Comparison of ENCODE assay signal across 27 cellular contexts in genomic region chr2:101815154-101815553, GRCh38.
"Had no signal": no experiment of that assay in that cellular context is flagged by ENCODE, and none has a peak within 500 bp of the region (broad histone marks: within the 10 kb centered on the region; RNA-seq: fewer than 3 reads in every experiment).

No MANE protein-coding gene starts in this region.

- H3K4me1 ChIP-seq: breast epithelium had no signal

- H3K27ac ChIP-seq: left lung, neutrophil, thyroid gland, upper lobe of right lung, WERI-Rb-1 had no signal

- H3K4me3 Mint-ChIP-seq: activated CD4-positive, alpha-beta memory T cell treated with anti-CD3 and anti-CD28 coated beads for 36 hours; activated CD4-positive, alpha-beta T cell treated with anti-CD3 and anti-CD28 coated beads, Interleukin-2, amount 10 ng/mL, durations not matched to agents 24 days and 14 days; activated naive CD4-positive, alpha-beta T cell treated with anti-CD3 and anti-CD28 coated beads, Interleukin-2, amount 10 ng/mL, durations not matched to agents 7 days and 5 days; activated T-cell treated with anti-CD3 and anti-CD28 coated beads, Interleukin-2, amount 50 U/mL, for 24 hours; natural killer cell treated with Interleukin-12 subunit alpha and Interleukin-12 subunit beta and Interleukin-15 and Interleukin-18, amount 100 ng/mL, for 72 hours; stimulated activated memory B cell treated with anti-CD40 and anti-IgM and Interleukin-4, amounts not matched to agents 10 μg/mL and 1 μg/mL and 100 μg/mL, for 72 hours; stimulated activated naive CD8-positive, alpha-beta T cell treated with anti-CD3 and anti-CD28 coated beads, Interleukin-15, amount 100 ng/mL, for 72 hours; T-helper 1 cell treated with Interleukin-12 subunit alpha and Interleukin-12 subunit beta and Interleukin-4 antibody, amounts not matched to agents 30 μg/mL and 1 μg/mL, for 36 hours had no signal

- H3K36me3 Mint-ChIP-seq: activated CD4-positive, alpha-beta memory T cell treated with anti-CD3 and anti-CD28 coated beads for 36 hours; natural killer cell treated with Interleukin-12 subunit alpha and Interleukin-12 subunit beta and Interleukin-15 and Interleukin-18, amount 100 ng/mL, for 72 hours had no signal

- H3K27ac Mint-ChIP-seq: activated CD4-positive, alpha-beta memory T cell treated with anti-CD3 and anti-CD28 coated beads for 36 hours; activated CD4-positive, alpha-beta T cell treated with anti-CD3 and anti-CD28 coated beads, Interleukin-2, amount 10 ng/mL, durations not matched to agents 24 days and 14 days; activated naive CD4-positive, alpha-beta T cell treated with anti-CD3 and anti-CD28 coated beads, Interleukin-2, amount 10 ng/mL, durations not matched to agents 7 days and 5 days; activated T-cell treated with anti-CD3 and anti-CD28 coated beads, Interleukin-2, amount 50 U/mL, for 24 hours; natural killer cell treated with Interleukin-12 subunit alpha and Interleukin-12 subunit beta and Interleukin-15 and Interleukin-18, amount 100 ng/mL, for 72 hours; stimulated activated memory B cell treated with anti-CD40 and anti-IgM and Interleukin-4, amounts not matched to agents 10 μg/mL and 1 μg/mL and 100 μg/mL, for 72 hours; stimulated activated naive CD8-positive, alpha-beta T cell treated with anti-CD3 and anti-CD28 coated beads, Interleukin-15, amount 100 ng/mL, for 72 hours; T-helper 1 cell treated with Interleukin-12 subunit alpha and Interleukin-12 subunit beta and Interleukin-4 antibody, amounts not matched to agents 30 μg/mL and 1 μg/mL, for 36 hours had no signal

- DNase-seq: activated CD4-positive, alpha-beta memory T cell treated with anti-CD3 and anti-CD28 coated beads for 36 hours; activated CD4-positive, alpha-beta T cell treated with anti-CD3 and anti-CD28 coated beads, Interleukin-2, amount 10 ng/mL, durations not matched to agents 24 days and 14 days; activated CD8-positive, alpha-beta memory T cell treated with anti-CD3 and anti-CD28 coated beads, Interleukin-2, amount 50 U/mL, for 48 hours; activated gamma-delta T cell; activated naive CD4-positive, alpha-beta T cell treated with anti-CD3 and anti-CD28 coated beads, Interleukin-2, amount 10 ng/mL, durations not matched to agents 7 days and 5 days; activated T-cell treated with anti-CD3 and anti-CD28 coated beads, Interleukin-2, amount 50 U/mL, for 24 hours; central memory CD4-positive, alpha-beta T cell; dermis blood vessel endothelial cell; effector memory CD4-positive, alpha-beta T cell; mucosa of descending colon; stimulated activated CD4-positive, alpha-beta T cell treated with anti-CD3 and anti-CD28 coated beads, Interleukin-1b, Interleukin-23, amount 100 ng/mL, for 48 hours; stimulated activated CD4-positive, alpha-beta T cell treated with anti-CD3 and anti-CD28 coated beads, Interleukin-4, amount 100 ng/mL, for 4 hours; stimulated activated CD8-positive, alpha-beta memory T cell treated with anti-CD3 and anti-CD28 coated beads, Interleukin-4, amount 100 ng/mL, for 48 hours; stimulated activated naive CD8-positive, alpha-beta T cell treated with anti-CD3 and anti-CD28 coated beads, Interleukin-15, amount 100 ng/mL, for 72 hours; T-helper 9 cell; thyroid gland; upper lobe of right lung; WERI-Rb-1 had no signal

- H3K9me3 ChIP-seq: breast epithelium, left lung, mucosa of descending colon, neutrophil, thyroid gland, upper lobe of right lung had no signal

- H3K9me3 Mint-ChIP-seq: activated CD4-positive, alpha-beta memory T cell treated with anti-CD3 and anti-CD28 coated beads for 36 hours; activated naive CD4-positive, alpha-beta T cell treated with anti-CD3 and anti-CD28 coated beads, Interleukin-2, amount 10 ng/mL, durations not matched to agents 7 days and 5 days; activated T-cell treated with anti-CD3 and anti-CD28 coated beads, Interleukin-2, amount 50 U/mL, for 24 hours; natural killer cell treated with Interleukin-12 subunit alpha and Interleukin-12 subunit beta and Interleukin-15 and Interleukin-18, amount 100 ng/mL, for 72 hours; stimulated activated naive CD8-positive, alpha-beta T cell treated with anti-CD3 and anti-CD28 coated beads, Interleukin-15, amount 100 ng/mL, for 72 hours; T-helper 1 cell treated with Interleukin-12 subunit alpha and Interleukin-12 subunit beta and Interleukin-4 antibody, amounts not matched to agents 30 μg/mL and 1 μg/mL, for 36 hours had no signal

- H3K4me3 ChIP-seq: breast epithelium, left lung, lung, mucosa of descending colon, smooth muscle cell, thyroid gland, upper lobe of right lung had no signal

- H3K27me3 Mint-ChIP-seq: activated CD4-positive, alpha-beta memory T cell treated with anti-CD3 and anti-CD28 coated beads for 36 hours; activated CD4-positive, alpha-beta T cell treated with anti-CD3 and anti-CD28 coated beads, Interleukin-2, amount 10 ng/mL, durations not matched to agents 24 days and 14 days; activated naive CD4-positive, alpha-beta T cell treated with anti-CD3 and anti-CD28 coated beads, Interleukin-2, amount 10 ng/mL, durations not matched to agents 7 days and 5 days; activated T-cell treated with anti-CD3 and anti-CD28 coated beads, Interleukin-2, amount 50 U/mL, for 24 hours; natural killer cell treated with Interleukin-12 subunit alpha and Interleukin-12 subunit beta and Interleukin-15 and Interleukin-18, amount 100 ng/mL, for 72 hours; stimulated activated memory B cell treated with anti-CD40 and anti-IgM and Interleukin-4, amounts not matched to agents 10 μg/mL and 1 μg/mL and 100 μg/mL, for 72 hours; stimulated activated naive CD8-positive, alpha-beta T cell treated with anti-CD3 and anti-CD28 coated beads, Interleukin-15, amount 100 ng/mL, for 72 hours had no signal

- H3K36me3 ChIP-seq: breast epithelium, left lung, neutrophil, thyroid gland, upper lobe of right lung, WERI-Rb-1 had no signal

- H3K27me3 ChIP-seq: breast epithelium, left lung, neutrophil, thyroid gland, upper lobe of right lung had no signal

- ATAC-seq: activated CD4-positive, CD25-positive, alpha-beta regulatory T cell treated with anti-CD3 and anti-CD28 coated beads, Interleukin-2, amount 50 U/mL, for 24 hours; left lung; mucosa of descending colon; natural killer cell treated with Interleukin-12 subunit alpha and Interleukin-12 subunit beta and Interleukin-15 and Interleukin-18, amount 100 ng/mL, for 72 hours; stimulated activated memory B cell treated with anti-CD40 and anti-IgM and Interleukin-4, amounts not matched to agents 10 μg/mL and 1 μg/mL and 100 μg/mL, for 72 hours; stimulated activated naive CD8-positive, alpha-beta T cell treated with anti-CD3 and anti-CD28 coated beads, Interleukin-15, amount 100 ng/mL, for 72 hours; upper lobe of right lung had no signal
